10 cellular contexts compared by ENCODE assay signal in the genomic region with DNA sequence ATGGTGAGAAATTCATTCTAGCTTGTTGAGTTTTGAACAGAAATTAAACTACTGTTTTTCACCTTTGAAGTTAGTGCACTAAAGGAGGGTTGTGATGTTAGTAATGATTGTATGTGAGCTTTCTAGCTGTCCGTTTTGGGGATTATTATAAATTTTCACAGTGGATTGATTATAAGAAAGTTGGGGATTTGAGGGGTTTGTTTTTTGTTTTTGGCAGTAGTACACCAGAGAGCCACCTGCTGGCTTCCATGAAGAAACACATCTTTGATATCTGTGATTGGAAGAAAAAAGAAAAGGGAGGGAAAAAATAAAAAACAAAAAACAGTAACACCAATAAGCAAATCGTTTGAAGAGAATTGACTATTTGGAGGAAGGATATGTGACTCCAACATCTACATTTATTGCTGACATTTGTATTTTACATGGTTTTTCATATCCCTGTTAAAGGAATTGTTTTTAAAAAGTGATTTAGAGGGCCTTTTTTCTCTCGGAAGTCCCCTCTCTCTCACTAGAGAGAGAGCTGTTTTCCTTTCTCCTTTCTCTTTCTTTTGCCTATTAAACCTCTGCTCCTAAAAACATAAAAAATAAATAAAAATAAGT.
A peak's percentile ranks its signal among the peaks of the same experiment; 100 is the strongest.
DNase-seq lines count a peak whose midpoint lies in the region; ATAC-seq, FAIRE-seq and TF ChIP-seq lines count a peak whose summit lies in the region.
"Had no signal": no experiment of that assay in that cellular context is flagged by ENCODE, and none has a peak within 500 bp of the region (broad histone marks: within the 10 kb centered on the region; RNA-seq: fewer than 3 reads in every experiment).

No MANE protein-coding gene starts in this region.

- H3K4me1 Mint-ChIP-seq in glutamatergic neuron (ENCODE audit: low read depth, unreplicated experiment): peaks cover 2% of the 10 kb centered on the region

- H3K4me3 Mint-ChIP-seq in glutamatergic neuron (ENCODE audit: unreplicated experiment): no peak overlapping the region

- no peak for TF ChIP-seq POLR2A in uterus (IDR thresholded peaks at IDR 0.05)

- no peaks in the 10 kb centered on the region for H3K9me3 ChIP-seq in left ventricle myocardium inferior (replicated peaks)
- no peaks in the 10 kb centered on the region for H3K9me3 ChIP-seq in RWPE2 (ENCODE audit: severe bottlenecking)
- no peaks in the 10 kb centered on the region for H3K9me3 ChIP-seq in uterus
- H3K9me3 ChIP-seq: SJCRH30 had no signal

- no peaks in the 10 kb centered on the region for H3K9me3 Mint-ChIP-seq in glutamatergic neuron (ENCODE audit: unreplicated experiment)

- no peaks in the 10 kb centered on the region for H3K4me1 ChIP-seq in left ventricle myocardium inferior
- peaks cover 4% of the 10 kb centered on the region for H3K4me1 ChIP-seq in RWPE2 (ENCODE audit: insufficient read depth, poor library complexity, severe bottlenecking)
- H3K4me1 ChIP-seq in uterus: no peaks in the 10 kb centered on the region
- H3K4me1 ChIP-seq: SJCRH30 had no signal

- H3K27me3 Mint-ChIP-seq in glutamatergic neuron (ENCODE audit: unreplicated experiment): peaks cover 2% of the 10 kb centered on the region

- no peak for ATAC-seq in left ventricle myocardium superior
- no peak for ATAC-seq in RWPE2 (ENCODE audit: low read depth)
- ATAC-seq in HG02588 (IDR thresholded peaks at IDR 0.05; ENCODE audit: unreplicated experiment): no peak

- intact Hi-C loops in left ventricle myocardium inferior (cut with micrococcal nuclease): no loop called here
- intact Hi-C loops in left ventricle myocardium superior (cut with micrococcal nuclease): no loop called here
- intact Hi-C loops in uterus (cut with DNase I; ENCODE audit: low total_unique reads): no loop called here

- no peak overlapping the region for H3K27ac ChIP-seq in left ventricle myocardium inferior (replicated peaks)
- no peak overlapping the region for H3K27ac ChIP-seq in RWPE2 (ENCODE audit: poor library complexity, severe bottlenecking)
- H3K27ac ChIP-seq in uterus: no peak overlapping the region
- H3K27ac ChIP-seq: SJCRH30 had no signal

- H3K27ac Mint-ChIP-seq in glutamatergic neuron (ENCODE audit: unreplicated experiment): no peak overlapping the region

- TF ChIP-seq CTCF in left ventricle myocardium inferior (IDR thresholded peaks at IDR 0.05; ENCODE audit: borderline replicate concordance) (peak; percentile 57), RWPE2 (IDR thresholded peaks at IDR 0.05; ENCODE audit: poor library complexity, severe bottlenecking) (peak; percentile 76), glutamatergic neuron (IDR thresholded peaks at IDR 0.05; ENCODE audit: partially characterized antibody, unreplicated experiment) (peak; percentile 66), uterus (IDR thresholded peaks at IDR 0.05) (peak in 2 of 4 experiments; percentile 10 to 16)

- H3K27me3 ChIP-seq in left ventricle myocardium inferior (ENCODE audit: low read depth) (no peaks in the 10 kb centered on the region), RWPE2 (ENCODE audit: insufficient read depth, poor library complexity, severe bottlenecking) (no peaks in the 10 kb centered on the region), uterus (no peaks in the 10 kb centered on the region)
- H3K27me3 ChIP-seq: SJCRH30 had no signal

- no peaks in the 10 kb centered on the region for H3K36me3 Mint-ChIP-seq in glutamatergic neuron (ENCODE audit: unreplicated experiment)

- FAIRE-seq in urothelium cell line (lab: Jason Lieb, UNC): no peak

- no peaks in the 10 kb centered on the region for H3K36me3 ChIP-seq in left ventricle myocardium inferior
- no peaks in the 10 kb centered on the region for H3K36me3 ChIP-seq in RWPE2 (ENCODE audit: low read depth)
- H3K36me3 ChIP-seq in uterus: no peaks in the 10 kb centered on the region
- H3K36me3 ChIP-seq: SJCRH30 had no signal

- no peak overlapping the region for H3K4me3 ChIP-seq in left ventricle myocardium inferior
- H3K4me3 ChIP-seq in RWPE2 (ENCODE audit: severe bottlenecking): no peak overlapping the region
- no peak overlapping the region for H3K4me3 ChIP-seq in uterus
- H3K4me3 ChIP-seq: SJCRH30 had no signal

- DNase-seq in left ventricle myocardium inferior (no peak), left ventricle myocardium superior (no peak), RWPE2 (ENCODE audit: low spot score) (no peak), glutamatergic neuron (no peak), urothelium cell line (ENCODE audit: low spot score) (peak; percentile 9), uterus (no peak), T-helper 9 cell (no peak)
- DNase-seq: activated effector memory CD4-positive, alpha-beta T cell treated with Interleukin-2 at 50 U/mL for 16 hours had no signal
